ENCODE assay signal across 16 cellular contexts in genomic region chr21:38917045-38917774, GRCh38.
DNase-seq lines count a peak whose midpoint lies in the region; ATAC-seq and TF ChIP-seq lines count a peak whose summit lies in the region.
"Had no signal": no experiment of that assay in that cellular context is flagged by ENCODE, and none has a peak within 500 bp of the region (broad histone marks: within the 10 kb centered on the region; RNA-seq: fewer than 3 reads in every experiment).

No MANE protein-coding gene starts in this region.

- H3K4me1 ChIP-seq in Peyer's patch (peaks cover 0 to 36% (median 4%) of the 10 kb centered on the region in 4 donors), mucosa of descending colon (ENCODE audit: low read depth) (peaks cover 35% of the 10 kb centered on the region), foreskin keratinocyte (peaks cover 12% of the 10 kb centered on the region), BE2C (no peaks in the 10 kb centered on the region)

- no peak for TF ChIP-seq POLR2A in Peyer's patch (IDR thresholded peaks at IDR 0.05)

- DNase-seq in DMS79 (lab: John Stamatoyannopoulos, UW) = peak; percentile 66
- peak; percentile 90 for DNase-seq in NCI-H2029 (lab: John Stamatoyannopoulos, UW)
- DNase-seq in Peyer's patch = peak in 2 of 3 donors; percentile 7 to 45
- DNase-seq in mucosa of descending colon = no peak
- DNase-seq in middle frontal gyrus (ENCODE audit: extremely low spot score, low spot score) = no peak
- no peak for DNase-seq in foreskin keratinocyte
- DNase-seq in BE2C = no peak
- DNase-seq in activated effector memory CD4-positive, alpha-beta T cell treated with Interleukin-2 at 50 U/mL for 16 hours = no peak
- DNase-seq: activated CD4-positive, alpha-beta T cell treated with anti-CD3 and anti-CD28 coated beads, Interleukin-2, amount 10 ng/mL, durations not matched to agents 7 days and 5 days; activated T-cell treated with anti-CD3 and anti-CD28 coated beads, Interleukin-2, amount 50 U/mL, for 24 hours; heart left ventricle; Kasumi-1; NCI-H524 treated with DMSO at 0.1 percent for 48 hours; stimulated activated CD4-positive, alpha-beta T cell treated with anti-CD3 and anti-CD28 coated beads, Interleukin-12 subunit alpha, Interleukin-12 subunit beta, amount 100 ng/mL, for 4 hours; T1000 had no signal

- H3K27ac ChIP-seq in Peyer's patch (peak overlapping the region in 1 of 4 donors; percentile 32), foreskin keratinocyte (no peak overlapping the region)

- TF ChIP-seq CTCF in Peyer's patch (IDR thresholded peaks at IDR 0.05) = no peak
- no peak for TF ChIP-seq CTCF in mucosa of descending colon (IDR thresholded peaks at IDR 0.05)
- no peak for TF ChIP-seq CTCF in foreskin keratinocyte (conservative IDR thresholded peaks at IDR 0.05)
- no peak for TF ChIP-seq CTCF in BE2C (IDR thresholded peaks at IDR 0.05; ENCODE audit: low read depth, low read length)

- intact Hi-C loops in mucosa of descending colon (cut with DNase I, micrococcal nuclease) = loop anchor here (5.0 to 10.0 kb wide), 2 partner anchors 35 to 82 kb away; no protein-coding TSS in a partner anchor

- H3K27me3 ChIP-seq in Peyer's patch = no peaks in the 10 kb centered on the region
- no peaks in the 10 kb centered on the region for H3K27me3 ChIP-seq in foreskin keratinocyte
- H3K27me3 ChIP-seq in BE2C = no peaks in the 10 kb centered on the region
- H3K27me3 ChIP-seq: heart left ventricle had no signal

- ATAC-seq in mucosa of descending colon = peak; percentile 5
- no peak for ATAC-seq in foreskin keratinocyte
- ATAC-seq: HCT116, heart left ventricle had no signal

- H3K4me3 ChIP-seq in Peyer's patch = no peak overlapping the region
- no peak overlapping the region for H3K4me3 ChIP-seq in mucosa of descending colon
- no peak overlapping the region for H3K4me3 ChIP-seq in BE2C (ENCODE audit: low read depth, low read length)
- H3K4me3 ChIP-seq: heart left ventricle had no signal

- H3K9me3 ChIP-seq in Peyer's patch (no peaks in the 10 kb centered on the region), mucosa of descending colon (no peaks in the 10 kb centered on the region), BE2C (no peaks in the 10 kb centered on the region)
- H3K9me3 ChIP-seq: heart left ventricle had no signal

- H3K36me3 ChIP-seq in Peyer's patch (no peaks in the 10 kb centered on the region), mucosa of descending colon (ENCODE audit: low read depth) (no peaks in the 10 kb centered on the region), BE2C (no peaks in the 10 kb centered on the region)
- H3K36me3 ChIP-seq: heart left ventricle had no signal

Comparison
In these comparisons a context has a peak if more than half of its experiments do, and no peak if none do; other contexts are left out.
1. DNase-seq: peak in DMS79 (single experiment), NCI-H2029 (single experiment) and Peyer's patch (2 of 3); none in mucosa of descending colon (0 of 3), middle frontal gyrus (single experiment), foreskin keratinocyte (0 of 2), BE2C (single experiment) and activated effector memory CD4-positive, alpha-beta T cell treated with Interleukin-2 at 50 U/mL for 16 hours (single experiment).